In the genomic region with DNA sequence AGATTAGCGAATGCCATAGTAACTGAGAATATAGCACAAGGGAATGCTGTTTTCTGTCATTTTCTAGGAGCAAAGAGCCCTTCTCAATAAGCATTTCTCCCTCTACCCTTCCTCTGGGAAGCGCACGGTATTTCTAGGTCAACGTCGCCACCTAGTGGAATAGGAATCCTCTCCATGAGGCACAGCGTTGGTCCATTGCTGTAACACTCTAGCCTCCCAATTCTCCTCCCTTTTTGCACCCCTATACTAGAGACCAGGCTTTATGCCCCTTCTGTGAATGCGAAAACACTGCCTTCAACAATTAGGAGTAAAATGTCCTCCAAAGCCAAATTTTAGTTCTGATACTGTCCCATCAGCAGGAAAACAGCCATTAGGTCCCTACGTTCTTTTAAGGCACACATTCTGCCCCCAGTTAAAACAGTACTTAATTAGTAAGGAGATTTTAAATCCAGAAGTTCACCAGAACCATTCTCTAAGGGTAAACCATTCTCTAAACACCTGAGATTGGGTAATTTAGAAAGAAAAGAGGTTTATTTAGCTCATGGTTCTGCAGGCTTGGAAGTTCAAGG, we compare ENCODE assay signal across 8 cellular contexts. TPM values are rescaled to one million over a fixed set of nuclear protein-coding genes. Genes with fewer than 3 reads are reported as not detected.
DNase-seq lines count a peak whose midpoint lies in the region; FAIRE-seq and TF ChIP-seq lines count a peak whose summit lies in the region.

No MANE protein-coding gene starts in this region.

- no peaks in the 10 kb centered on the region for H3K27me3 ChIP-seq in H7 (ENCODE audit: control insufficient read depth, insufficient read depth, low read length)
- H3K27me3 ChIP-seq in SU-DHL-6 (ENCODE audit: low read length): no peaks in the 10 kb centered on the region

- FAIRE-seq in kidney (lab: Jason Lieb, UNC): no peak

- no peak overlapping the region for H2AFZ ChIP-seq in SU-DHL-6 (ENCODE audit: low read depth, low read length, severe bottlenecking)

- H3K4me2 ChIP-seq in SU-DHL-6 (ENCODE audit: low read depth, low read length, poor library complexity, severe bottlenecking): no peak overlapping the region

- no peak overlapping the region for H3K27ac ChIP-seq in SU-DHL-6 (ENCODE audit: low read depth, low read length)
- H3K27ac ChIP-seq in caudate nucleus (ENCODE audit: low read depth, low read length): no peak overlapping the region
- no peak overlapping the region for H3K27ac ChIP-seq in kidney (ENCODE audit: low read depth in 2 of 2, low read length in 2 of 2)

- intact Hi-C loops in kidney (cut with DNase I): no loop called here

- H3K36me3 ChIP-seq in H7 (replicated peaks; ENCODE audit: control insufficient read depth, insufficient read depth, low read length) (no peaks in the 10 kb centered on the region), SU-DHL-6 (ENCODE audit: low read length) (no peaks in the 10 kb centered on the region), kidney (ENCODE audit: control insufficient read depth in 1 of 2, insufficient read depth in 2 of 2, low read length in 2 of 2) (no peaks in the 10 kb centered on the region)

- no peaks in the 10 kb centered on the region for H3K79me2 ChIP-seq in SU-DHL-6 (ENCODE audit: insufficient read depth, low read length)

- DNase-seq in NCI-H2171 treated with DMSO at 0.1 percent for 48 hours (lab: John Stamatoyannopoulos, UW) (peak; percentile 42), NCI-H2171 (lab: John Stamatoyannopoulos, UW) (no peak), H7 (peak; percentile 76), NCI-H1048 (lab: John Stamatoyannopoulos, UW) (peak; percentile 5), caudate nucleus (lab: John Stamatoyannopoulos, UW) (peak in 50 of 61 donors; percentile 3 to 81 (median 32)), kidney (no peak)
- DNase-seq in stimulated activated CD4-positive, alpha-beta T cell treated with anti-CD3 and anti-CD28 coated beads, Interleukin-4, amount 100 ng/mL, for 1 hour: peak; percentile 28

- no peaks in the 10 kb centered on the region for H3K4me1 ChIP-seq in kidney (ENCODE audit: control insufficient read depth in 1 of 2, insufficient read depth in 1 of 2, low read depth in 1 of 2, low read length in 2 of 2)

- H3K4me3 ChIP-seq in H7 (ENCODE audit: insufficient read depth, low read depth, low read length) (no peak overlapping the region), SU-DHL-6 (ENCODE audit: insufficient read depth, low read length, poor library complexity, severe bottlenecking) (no peak overlapping the region), kidney (ENCODE audit: low read length in 2 of 2) (no peak overlapping the region)

- H3K9me2 ChIP-seq in SU-DHL-6 (replicated peaks; ENCODE audit: insufficient read depth, low read length): no peaks in the 10 kb centered on the region

- H3K9ac ChIP-seq in SU-DHL-6 (ENCODE audit: low read length) (no peak overlapping the region), kidney (ENCODE audit: low read length in 2 of 2) (no peak overlapping the region)

- H4K20me1 ChIP-seq in SU-DHL-6 (ENCODE audit: low read depth, low read length): no peaks in the 10 kb centered on the region

- H3F3A ChIP-seq in SU-DHL-6 (ENCODE audit: insufficient read depth): no peaks in the 10 kb centered on the region

- H3K9me3 ChIP-seq in SU-DHL-6 (ENCODE audit: insufficient read depth, low read length) (no peaks in the 10 kb centered on the region), kidney (ENCODE audit: control insufficient read depth in 1 of 2, low read length in 2 of 2) (no peaks in the 10 kb centered on the region)

- peak; percentile 27 for TF ChIP-seq CTCF in SU-DHL-6 (IDR thresholded peaks at IDR 0.05; ENCODE audit: insufficient read depth, low read length, poor library complexity, severe bottlenecking)
- peak; percentile 65 for TF ChIP-seq CTCF in kidney (IDR thresholded peaks at IDR 0.05; ENCODE audit: borderline replicate concordance, extremely low read depth, insufficient read depth)

RNA-seq across cellular contexts. Expression of a gene that starts 12.8 kb away (rescaled TPM):
- 7.9 and 11.5 TPM in 2 replicates for total RNA-seq in H7 (2014; rRNA removed; shearing (Covaris generic))
- 3.0 TPM for total RNA-seq in kidney
- 4.9 TPM for polyA plus RNA-seq in kidney (ENCODE audit: insufficient read depth, low read depth, low replicate concordance)

RNA-seq across cellular contexts. Expression of a gene that starts 28.4 kb away (rescaled TPM):
- 12.7 and 19.0 TPM in 2 replicates for total RNA-seq in H7 (2014; rRNA removed; shearing (Covaris generic))
- total RNA-seq in kidney: 9.4 TPM
- 9.9 TPM for polyA plus RNA-seq in kidney (ENCODE audit: insufficient read depth, low read depth, low replicate concordance)

RNA-seq across cellular contexts. Expression of a gene that starts 29.7 kb away (rescaled TPM):
- total RNA-seq in H7 (2014; rRNA removed; shearing (Covaris generic)): 6.7 and 8.5 TPM in 2 replicates
- total RNA-seq in kidney: 1.1 TPM
- 3.8 TPM for polyA plus RNA-seq in kidney (ENCODE audit: insufficient read depth, low read depth, low replicate concordance)

RNA-seq across cellular contexts. Expression of a gene that starts 41.5 kb away (rescaled TPM):
- total RNA-seq in H7 (2014; rRNA removed; shearing (Covaris generic)): not detected in 2 replicates
- total RNA-seq in kidney: not detected
- not detected for polyA plus RNA-seq in kidney (ENCODE audit: insufficient read depth, low read depth, low replicate concordance)

Comparison
In these comparisons a context has a peak if more than half of its experiments do, and no peak if none do; other contexts are left out.
1. DNase-seq: peak in NCI-H2171 treated with DMSO at 0.1 percent for 48 hours (single experiment), H7 (single experiment), NCI-H1048 (single experiment), caudate nucleus (50 of 61) and stimulated activated CD4-positive, alpha-beta T cell treated with anti-CD3 and anti-CD28 coated beads, Interleukin-4, amount 100 ng/mL, for 1 hour (single experiment); none in NCI-H2171 (single experiment) and kidney (single experiment).